In the genomic region with DNA sequence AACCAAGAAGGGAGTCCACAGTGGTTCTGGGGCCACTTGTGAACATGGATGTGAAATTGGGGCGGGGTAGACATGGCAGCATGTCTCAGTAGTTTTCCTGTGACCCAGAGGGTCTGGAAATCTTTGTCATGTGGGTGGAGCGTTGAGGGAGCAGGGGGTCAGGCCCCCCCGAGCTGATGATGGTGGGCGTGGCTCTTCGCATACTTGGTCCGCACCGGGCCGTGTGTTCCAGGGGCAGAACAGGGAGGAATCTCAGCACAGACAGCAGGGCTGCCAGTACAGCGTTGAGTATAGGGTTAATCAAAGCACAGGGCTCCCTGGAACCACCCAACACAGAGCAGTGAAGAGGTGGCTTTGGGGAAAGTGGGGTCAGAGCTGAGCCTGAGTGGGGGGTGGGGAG, we compare ENCODE assay signal across 11 cellular contexts.
DNase-seq lines count a peak whose midpoint lies in the region; ATAC-seq, FAIRE-seq and TF ChIP-seq lines count a peak whose summit lies in the region.
"Had no signal": no experiment of that assay in that cellular context is flagged by ENCODE, and none has a peak within 500 bp of the region (broad histone marks: within the 10 kb centered on the region; RNA-seq: fewer than 3 reads in every experiment).

No MANE protein-coding gene starts in this region.

- H3K27me3 ChIP-seq in HepG2 (ENCODE audit: control insufficient read depth in 1 of 2, insufficient read depth in 2 of 2, low read length in 2 of 2) = no peaks in the 10 kb centered on the region
- H3K27me3 ChIP-seq in right lobe of liver = no peaks in the 10 kb centered on the region

- H3K4me3 Mint-ChIP-seq in dendritic cell treated with granulocyte-macrophage colony-stimulating factor and Interleukin-4, amounts not matched to agents 40 ng/mL and 50 ng/mL, for 4 days = no peak overlapping the region
- H3K4me3 Mint-ChIP-seq in natural killer cell treated with Interleukin-12 subunit alpha and Interleukin-12 subunit beta and Interleukin-15 and Interleukin-18, amount 100 ng/mL, for 72 hours = peak overlapping the region; percentile 5

- in situ Hi-C loops in HepG2 (cut with HindIII; ENCODE audit: extremely low pct_ligation_motif_present, low pct_unique_long_range_greater_than_20kb) = no loop called here

- peaks cover 18% of the 10 kb centered on the region; the same call in 1 of the 2 replicates for H3K4me1 ChIP-seq in HepG2 (ENCODE audit: insufficient read depth, low read length)
- peaks cover 0 to 9% (median 0%) of the 10 kb centered on the region in 4 donors for H3K4me1 ChIP-seq in right lobe of liver

- no peak for DNase-seq in HepG2 (ENCODE audit: low spot score)
- DNase-seq in right lobe of liver = no peak
- no peak for DNase-seq in natural killer cell treated with Interleukin-12 subunit alpha and Interleukin-12 subunit beta and Interleukin-15 and Interleukin-18, amount 100 ng/mL, for 72 hours (ENCODE audit: low spot score)
- no peak for DNase-seq in AG20443 (ENCODE audit: low spot score)
- no peak for DNase-seq in posterior cingulate gyrus
- no peak for DNase-seq in D721Med (ENCODE audit: insufficient read length, low spot score)
- DNase-seq: activated CD8-positive, alpha-beta memory T cell treated with anti-CD3 and anti-CD28 coated beads, Interleukin-2, amount 50 U/mL, for 48 hours; NCI-H187 treated with DMSO at 0.1 percent for 48 hours; SHP77 treated with DMSO at 0.1 percent for 48 hours had no signal

- H3K9ac ChIP-seq in HepG2 (ENCODE audit: insufficient read depth, low read depth, low read length) = no peak overlapping the region

- TF ChIP-seq CTCF in HepG2 (CRISPR knock-in tag; IDR thresholded peaks at IDR 0.05) (no peak), right lobe of liver (IDR thresholded peaks at IDR 0.05) (no peak), D721Med (IDR thresholded peaks at IDR 0.05; ENCODE audit: insufficient read depth, missing control alignments) (no peak)

- no peaks in the 10 kb centered on the region for H3K9me3 Mint-ChIP-seq in dendritic cell treated with granulocyte-macrophage colony-stimulating factor and Interleukin-4, amounts not matched to agents 40 ng/mL and 50 ng/mL, for 4 days
- no peaks in the 10 kb centered on the region for H3K9me3 Mint-ChIP-seq in natural killer cell treated with Interleukin-12 subunit alpha and Interleukin-12 subunit beta and Interleukin-15 and Interleukin-18, amount 100 ng/mL, for 72 hours

- TF ChIP-seq EP300 in HepG2 (IDR thresholded peaks at IDR 0.05; ENCODE audit: low read depth in 2 of 2, low read length in 2 of 2) (no peak), HepG2 (CRISPR knock-in tag; IDR thresholded peaks at IDR 0.05; ENCODE audit: borderline replicate concordance) (no peak)

- intact Hi-C loops in HepG2 (cut with micrococcal nuclease; ENCODE audit: unreplicated experiment) = no loop called here
- intact Hi-C loops in right lobe of liver (cut with DNase I) = no loop called here
- intact Hi-C loops in dendritic cell treated with granulocyte-macrophage colony-stimulating factor and Interleukin-4, amounts not matched to agents 40 ng/mL and 50 ng/mL, for 4 days (cut with micrococcal nuclease) = loop anchor here (10.0 kb wide), 1 partner anchor 83 kb away; no protein-coding TSS in a partner anchor
- intact Hi-C loops in posterior cingulate gyrus (cut with DNase I) = no loop called here

- no TSS peak for BruUV-seq in HepG2 (replicated peaks; lab: Mats Ljungman, UMichigan)

- CTCF ChIA-PET in HepG2 (lab: Yijun Ruan, JAX; ENCODE audit: low intra/inter-chr PET ratio, low total read pairs) = no interaction called here

- peaks cover 52% of the 10 kb centered on the region for H4K20me1 ChIP-seq in HepG2 (ENCODE audit: insufficient read depth, low read length)

- H3K36me3 ChIP-seq in HepG2 (replicated peaks in 1 of 2; ENCODE audit: control insufficient read depth in 1 of 2, insufficient read depth in 2 of 2, low read length in 2 of 2) = peaks cover 44 to 78% of the 10 kb centered on the region in 2 experiments; a peak in 4 of 5 replicates
- H3K36me3 ChIP-seq in right lobe of liver = no peaks in the 10 kb centered on the region

- H3K4me3 ChIP-seq in HepG2 (replicated peaks in 1 of 3; ENCODE audit: insufficient read depth in 1 of 3, low read depth in 2 of 3, low read length in 3 of 3) = no peak overlapping the region
- no peak overlapping the region for H3K4me3 ChIP-seq in right lobe of liver

- peaks cover 100% of the 10 kb centered on the region for H3K4me1 Mint-ChIP-seq in dendritic cell treated with granulocyte-macrophage colony-stimulating factor and Interleukin-4, amounts not matched to agents 40 ng/mL and 50 ng/mL, for 4 days (ENCODE audit: low read depth)
- peaks cover 56 to 65% of the 10 kb centered on the region in 2 donors for H3K4me1 Mint-ChIP-seq in natural killer cell treated with Interleukin-12 subunit alpha and Interleukin-12 subunit beta and Interleukin-15 and Interleukin-18, amount 100 ng/mL, for 72 hours (ENCODE audit: low read depth in 2 of 2)

- H2AFZ ChIP-seq in HepG2 (ENCODE audit: low read length) = no peak overlapping the region

- H3K27ac ChIP-seq in HepG2 (ENCODE audit: extremely low read length, insufficient read depth, low read length) (no peak overlapping the region), right lobe of liver (no peak overlapping the region)

- H3K79me2 ChIP-seq in HepG2 (ENCODE audit: insufficient read depth, low read length) = peaks cover 62% of the 10 kb centered on the region

- no peaks in the 10 kb centered on the region for H3K9me3 ChIP-seq in HepG2 (ENCODE audit: low read length)
- H3K9me3 ChIP-seq in right lobe of liver = no peaks in the 10 kb centered on the region

- no peak for ATAC-seq in HepG2
- no peak for ATAC-seq in right lobe of liver
- no peak for ATAC-seq in natural killer cell treated with Interleukin-12 subunit alpha and Interleukin-12 subunit beta and Interleukin-15 and Interleukin-18, amount 100 ng/mL, for 72 hours
- ATAC-seq in HG02885 (IDR thresholded peaks at IDR 0.05; ENCODE audit: poor library complexity, unreplicated experiment) = no peak

- no peaks in the 10 kb centered on the region for H3K27me3 Mint-ChIP-seq in dendritic cell treated with granulocyte-macrophage colony-stimulating factor and Interleukin-4, amounts not matched to agents 40 ng/mL and 50 ng/mL, for 4 days
- no peaks in the 10 kb centered on the region for H3K27me3 Mint-ChIP-seq in natural killer cell treated with Interleukin-12 subunit alpha and Interleukin-12 subunit beta and Interleukin-15 and Interleukin-18, amount 100 ng/mL, for 72 hours

- TF ChIP-seq RAD21 in HepG2 (CRISPR knock-in tag; IDR thresholded peaks at IDR 0.05) = no peak

- 95% methylated on average over 9 of the region's 9 CpGs for WGBS in HepG2 (ENCODE audit: low lambda C conversion rate)
- 80% methylated on average over 6 of the region's 9 CpGs for WGBS in right lobe of liver (ENCODE audit: insufficient coverage, low coverage, low lambda C conversion rate, missing lambda C conversion rate)

- peaks cover 84% of the 10 kb centered on the region for H3K36me3 Mint-ChIP-seq in dendritic cell treated with granulocyte-macrophage colony-stimulating factor and Interleukin-4, amounts not matched to agents 40 ng/mL and 50 ng/mL, for 4 days (ENCODE audit: low read depth)
- no peaks in the 10 kb centered on the region for H3K36me3 Mint-ChIP-seq in natural killer cell treated with Interleukin-12 subunit alpha and Interleukin-12 subunit beta and Interleukin-15 and Interleukin-18, amount 100 ng/mL, for 72 hours

- TF ChIP-seq POLR2A in HepG2 (IDR thresholded peaks at IDR 0.05; ENCODE audit: insufficient read depth in 1 of 2, low read depth in 2 of 2, low read length in 2 of 2) = no peak
- no peak for TF ChIP-seq POLR2A in right lobe of liver (IDR thresholded peaks at IDR 0.05)

- POLR2A ChIA-PET in HepG2 (lab: Yijun Ruan, JAX) = interaction anchor here (1.5 kb wide), 1 partner anchor 17 kb away, joined by 3 read pairs; no protein-coding TSS in a partner anchor

- H3K27ac Mint-ChIP-seq in dendritic cell treated with granulocyte-macrophage colony-stimulating factor and Interleukin-4, amounts not matched to agents 40 ng/mL and 50 ng/mL, for 4 days = peak overlapping the region; percentile 81
- H3K27ac Mint-ChIP-seq in natural killer cell treated with Interleukin-12 subunit alpha and Interleukin-12 subunit beta and Interleukin-15 and Interleukin-18, amount 100 ng/mL, for 72 hours = peak overlapping the region; percentile 64 to 65

- no peak overlapping the region for H3K4me2 ChIP-seq in HepG2 (ENCODE audit: low read depth, low read length)

- FAIRE-seq in HepG2 (lab: Jason Lieb, UNC) = no peak
- FAIRE-seq in D721Med (lab: Jason Lieb, UNC) = no peak

TF ChIP-seq in HepG2, 621 proteins besides CTCF, POLR2A, EP300 and RAD21:
- TF ChIP-seq, protein P1, sequence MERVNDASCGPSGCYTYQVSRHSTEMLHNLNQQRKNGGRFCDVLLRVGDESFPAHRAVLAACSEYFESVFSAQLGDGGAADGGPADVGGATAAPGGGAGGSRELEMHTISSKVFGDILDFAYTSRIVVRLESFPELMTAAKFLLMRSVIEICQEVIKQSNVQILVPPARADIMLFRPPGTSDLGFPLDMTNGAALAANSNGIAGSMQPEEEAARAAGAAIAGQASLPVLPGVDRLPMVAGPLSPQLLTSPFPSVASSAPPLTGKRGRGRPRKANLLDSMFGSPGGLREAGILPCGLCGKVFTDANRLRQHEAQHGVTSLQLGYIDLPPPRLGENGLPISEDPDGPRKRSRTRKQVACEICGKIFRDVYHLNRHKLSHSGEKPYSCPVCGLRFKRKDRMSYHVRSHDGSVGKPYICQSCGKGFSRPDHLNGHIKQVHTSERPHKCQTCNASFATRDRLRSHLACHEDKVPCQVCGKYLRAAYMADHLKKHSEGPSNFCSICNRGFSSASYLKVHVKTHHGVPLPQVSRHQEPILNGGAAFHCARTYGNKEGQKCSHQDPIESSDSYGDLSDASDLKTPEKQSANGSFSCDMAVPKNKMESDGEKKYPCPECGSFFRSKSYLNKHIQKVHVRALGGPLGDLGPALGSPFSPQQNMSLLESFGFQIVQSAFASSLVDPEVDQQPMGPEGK (CRISPR knock-in tag; IDR thresholded peaks at IDR 0.05) = peak; percentile 36; the same call in 1 of the 2 replicates
- TF ChIP-seq ZNF572 (CRISPR knock-in tag; IDR thresholded peaks at IDR 0.05) = no peak
